8 cellular contexts compared by ENCODE assay signal in genomic region chr2:60756097-60757087, GRCh38. TPM values are rescaled to one million over a fixed set of nuclear protein-coding genes. Genes with fewer than 3 reads are reported as not detected.
DNase-seq lines count a peak whose midpoint lies in the region; ATAC-seq lines count a peak whose summit lies in the region.

Gene PAPOLG (plus strand): TSS chr2:60756268. CDS start chr2:60756479, 211 bp downstream.

- no peaks in the 10 kb centered on the region for H3K27me3 Mint-ChIP-seq in activated CD4-positive, alpha-beta T cell treated with anti-CD3 and anti-CD28 coated beads for 36 hours

- ATAC-seq in HG03442 (IDR thresholded peaks at IDR 0.05; ENCODE audit: unreplicated experiment): peak; percentile 98
- peak; percentile 98 for ATAC-seq in activated CD4-positive, alpha-beta T cell treated with anti-CD3 and anti-CD28 coated beads for 36 hours

- intact Hi-C loops in activated CD4-positive, alpha-beta T cell treated with anti-CD3 and anti-CD28 coated beads for 36 hours (cut with DNase I, micrococcal nuclease): loop anchor here (1.0 to 5.0 kb wide), 13 partner anchors 49 to 1948 kb away; partner anchors contain the start of genes REL (in 2 of the 2), EHBP1 (in 1 of the 2), PEX13 (in 1 of the 2) and SANBR (in 1 of the 2)

- CTCF ChIA-PET in activated CD4-positive, alpha-beta T cell treated with anti-CD3 and anti-CD28 coated beads for 36 hours (lab: Charles Lee): interaction anchor here (0.6 to 2.4 kb wide), 6 partner anchors 11 to 261 kb away, joined by 3 to 8 read pairs (median 4); partner anchors contain the start of gene PEX13

- no peaks in the 10 kb centered on the region for H3K27me3 ChIP-seq in layer of hippocampus (ENCODE audit: control insufficient read depth, insufficient read depth, low read length)

- H3K4me1 Mint-ChIP-seq in activated CD4-positive, alpha-beta T cell treated with anti-CD3 and anti-CD28 coated beads for 36 hours: peaks cover 34% of the 10 kb centered on the region

- peak within 1 kb of the TSS; percentile 99 for H3K4me3 Mint-ChIP-seq in activated CD4-positive, alpha-beta T cell treated with anti-CD3 and anti-CD28 coated beads for 36 hours

- H3K9me3 Mint-ChIP-seq in activated CD4-positive, alpha-beta T cell treated with anti-CD3 and anti-CD28 coated beads for 36 hours (ENCODE audit: low read depth): no peaks in the 10 kb centered on the region

- DNase-seq in Ammon's horn (ENCODE audit: low spot score) (peak; percentile 97), GM19238 (ENCODE audit: insufficient read length, low spot score) (peak; percentile 86), NCI-H524 (lab: John Stamatoyannopoulos, UW) (peak; percentile 89 to 95)
- peak; percentile 99 for DNase-seq in activated CD4-positive, alpha-beta T cell treated with anti-CD3 and anti-CD28 coated beads for 36 hours
- DNase-seq in stimulated activated CD4-positive, alpha-beta T cell treated with anti-CD3 and anti-CD28 coated beads, Interleukin-1b, Interleukin-23, amount 100 ng/mL, for 4 hours (ENCODE audit: low read depth in 2 of 2): peak; percentile 97 to 98

- POLR2A ChIA-PET in activated CD4-positive, alpha-beta T cell treated with anti-CD3 and anti-CD28 coated beads for 36 hours (lab: Charles Lee): interaction anchor here (0.5 to 1.3 kb wide), 8 partner anchors 11 to 1140 kb away, joined by 3 to 6 read pairs (median 4); partner anchors contain the start of gene XPO1

- H3K36me3 Mint-ChIP-seq in activated CD4-positive, alpha-beta T cell treated with anti-CD3 and anti-CD28 coated beads for 36 hours (ENCODE audit: low read depth): peaks cover 19% of the 10 kb centered on the region

- peak within 1 kb of the TSS; percentile 100 for H3K27ac Mint-ChIP-seq in activated CD4-positive, alpha-beta T cell treated with anti-CD3 and anti-CD28 coated beads for 36 hours

- H3K27ac ChIP-seq in cingulate gyrus (ENCODE audit: low read depth, low read length): peak within 1 kb of the TSS; percentile 82
- peak within 1 kb of the TSS; percentile 91 for H3K27ac ChIP-seq in layer of hippocampus (ENCODE audit: low read depth, low read length)

RNA-seq across cellular contexts. Expression of gene PAPOLG, which starts in this region (rescaled TPM):
- total RNA-seq in activated CD4-positive, alpha-beta T cell treated with anti-CD3 and anti-CD28 coated beads for 36 hours: 10 to 100 TPM; 13.8 to 14.2 TPM

Comparison
In these comparisons a context has a peak if more than half of its experiments do, and no peak if none do; other contexts are left out.
1. Peak in every context shown above with its lines: DNase-seq, ATAC-seq and H3K27ac ChIP-seq.